ENCODE assay signal across 9 cellular contexts in the genomic region with DNA sequence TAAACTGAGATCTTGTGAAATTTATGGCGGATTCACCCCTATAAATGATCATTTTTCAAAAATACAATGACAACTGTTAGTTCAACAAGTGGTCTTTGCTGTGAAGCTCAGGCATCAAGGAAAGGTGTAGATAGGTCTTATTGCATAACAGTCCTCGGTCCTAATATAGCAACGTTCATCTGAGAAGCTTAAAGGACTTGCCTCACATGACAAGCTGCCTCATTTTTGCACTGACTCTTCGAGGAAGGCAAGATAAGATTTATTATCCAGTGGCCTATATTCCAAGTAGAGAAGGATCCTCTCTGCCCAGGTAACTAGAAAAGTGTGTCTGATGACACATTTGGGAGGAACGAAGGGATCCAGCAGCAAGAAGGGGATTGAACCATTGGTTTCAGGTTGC.
"Had no signal": no experiment of that assay in that cellular context is flagged by ENCODE, and none has a peak within 500 bp of the region (broad histone marks: within the 10 kb centered on the region; RNA-seq: fewer than 3 reads in every experiment).

No MANE protein-coding gene starts in this region.

- H3K9me3 Mint-ChIP-seq: HFFc6 had no signal

- H3K4me1 ChIP-seq: HAP-1 had no signal

- H3K9me3 ChIP-seq: HAP-1 had no signal

- H3K4me3 Mint-ChIP-seq: HFFc6 had no signal

- DNase-seq: GM23248, GOT3, H7, HFFc6, IMR-90, KBM-7 had no signal

- H2AFZ ChIP-seq: GM23248 had no signal

- H3K36me3 ChIP-seq: HAP-1 had no signal

- ATAC-seq: HCT116 had no signal

- H3K4me3 ChIP-seq: GM23248, HAP-1 had no signal

- H3K27ac ChIP-seq: GM23248 had no signal

- H3K27ac Mint-ChIP-seq: HFFc6 had no signal

- H3K9ac ChIP-seq: GM23248 had no signal

- FAIRE-seq: HTR-8/SVneo had no signal
